In genomic region chr12:124036117-124037109, GRCh38 we compare ENCODE assay signal across 8 cellular contexts.
DNase-seq lines count a peak whose midpoint lies in the region; ATAC-seq and TF ChIP-seq lines count a peak whose summit lies in the region.

No MANE protein-coding gene starts in this region.

- TF ChIP-seq POLR2A in GM18505 (IDR thresholded peaks at IDR 0.05; ENCODE audit: borderline replicate concordance, extremely low read depth, insufficient read depth, insufficient read length), result no peak

- H3K27me3 Mint-ChIP-seq in effector memory CD8-positive, alpha-beta T cell, result peaks cover 21 to 24% of the 10 kb centered on the region in 2 donors

- H3K4me3 Mint-ChIP-seq in effector memory CD8-positive, alpha-beta T cell, result no peak overlapping the region

- no peak overlapping the region for H3K27ac Mint-ChIP-seq in effector memory CD8-positive, alpha-beta T cell

- H3K9me3 Mint-ChIP-seq in effector memory CD8-positive, alpha-beta T cell, result no peaks in the 10 kb centered on the region

- no peak overlapping the region for H3K27ac ChIP-seq in substantia nigra (ENCODE audit: low read depth, low read length, poor library complexity, severe bottlenecking)

- H3K4me1 Mint-ChIP-seq in effector memory CD8-positive, alpha-beta T cell (ENCODE audit: low read depth in 2 of 2), result peaks cover 0 to 4% of the 10 kb centered on the region in 2 donors

- peaks cover 3% of the 10 kb centered on the region for H3K36me3 Mint-ChIP-seq in effector memory CD8-positive, alpha-beta T cell (ENCODE audit: insufficient read depth)

- DNase-seq in SIG-M5 treated with dmso at 0.1 percent for 504 hours (lab: John Stamatoyannopoulos, UW; ENCODE audit: unreplicated experiment), result peak; percentile 40
- no peak for DNase-seq in SIG-M5 (lab: John Stamatoyannopoulos, UW)
- peak; percentile 41 for DNase-seq in NCI-H1694 treated with DMSO at 0.1 percent for 48 hours (lab: John Stamatoyannopoulos, UW)
- DNase-seq in activated CD4-positive, alpha-beta T cell treated with anti-CD3 and anti-CD28 coated beads for 4 hours, result peak; percentile 22 to 39
- peak; percentile 35 to 40 (median 36) for DNase-seq in effector memory CD8-positive, alpha-beta T cell
- DNase-seq in midbrain (lab: John Stamatoyannopoulos, UW), result peak; percentile 63
- peak in 27 of 49 donors; percentile 8 to 52 (median 24) for DNase-seq in substantia nigra (lab: John Stamatoyannopoulos, UW)

- ATAC-seq in effector memory CD8-positive, alpha-beta T cell (replicated peaks), result peak; percentile 39
- no peak for ATAC-seq in GM18505 (IDR thresholded peaks at IDR 0.05; ENCODE audit: unreplicated experiment)
